ENCODE assay signal across 36 cellular contexts in genomic region chr7:98559219-98559618, GRCh38. TPM values are rescaled to one million over a fixed set of nuclear protein-coding genes. Genes with fewer than 3 reads are reported as not detected.
"Had no signal": no experiment of that assay in that cellular context is flagged by ENCODE, and none has a peak within 500 bp of the region (broad histone marks: within the 10 kb centered on the region; RNA-seq: fewer than 3 reads in every experiment).

No MANE protein-coding gene starts in this region.

- H3K27me3 ChIP-seq: cardiac muscle cell had no signal

- H3K4me3 Mint-ChIP-seq: activated CD4-positive, alpha-beta memory T cell treated with anti-CD3 and anti-CD28 coated beads, Interleukin-2, amount 10 ng/mL, durations not matched to agents 7 days and 5 days; activated CD4-positive, alpha-beta T cell treated with anti-CD3 and anti-CD28 coated beads for 36 hours; activated CD4-positive, alpha-beta T cell treated with anti-CD3 and anti-CD28 coated beads, Interleukin-2, amount 10 ng/mL, durations not matched to agents 7 days and 5 days; activated CD8-positive, alpha-beta memory T cell treated with anti-CD3 and anti-CD28 coated beads, Interleukin-2, amount 10 ng/mL, durations not matched to agents 7 days and 5 days; activated CD8-positive, alpha-beta T cell treated with anti-CD3 and anti-CD28 coated beads, Interleukin-2, amount 10 ng/mL, durations not matched to agents 7 days and 5 days; activated naive CD4-positive, alpha-beta T cell treated with anti-CD3 and anti-CD28 coated beads, Interleukin-2, amount 10 ng/mL, durations not matched to agents 7 days and 5 days; activated naive CD4-positive, alpha-beta T cell treated with anti-CD3 and anti-CD28 coated beads, Interleukin-2, amount 50 U/mL, for 24 hours; activated naive CD8-positive, alpha-beta T cell; activated naive CD8-positive, alpha-beta T cell treated with anti-CD3 and anti-CD28 coated beads, Interleukin-2, amount 10 ng/mL, durations not matched to agents 7 days and 5 days; activated naive CD8-positive, alpha-beta T cell treated with anti-CD3 and anti-CD28 coated beads, Interleukin-2, amount 50 U/mL, for 24 hours; activated T-cell treated with anti-CD3 and anti-CD28 coated beads, Interleukin-2, amount 50 U/mL, for 24 hours; brain; central memory CD8-positive, alpha-beta T cell; T-helper 1 cell treated with Interleukin-12 subunit alpha and Interleukin-12 subunit beta and Interleukin-4 antibody, amounts not matched to agents 30 μg/mL and 1 μg/mL, for 36 hours; T-helper 2 cell treated with Interferon-gamma antibody and Interleukin-4, amounts not matched to agents 5 μg/mL and 100 μg/mL, for 36 hours had no signal

- ATAC-seq: activated CD4-positive, alpha-beta T cell treated with anti-CD3 and anti-CD28 coated beads for 36 hours; activated CD4-positive, CD25-positive, alpha-beta regulatory T cell treated with anti-CD3 and anti-CD28 coated beads, Interleukin-2, amount 50 U/mL, for 24 hours; activated CD8-positive, alpha-beta memory T cell treated with anti-CD3 and anti-CD28 coated beads, Interleukin-2, amount 10 ng/mL, durations not matched to agents 7 days and 5 days; activated CD8-positive, alpha-beta T cell treated with anti-CD3 and anti-CD28 coated beads, Interleukin-2, amount 10 ng/mL, durations not matched to agents 7 days and 5 days; activated naive CD8-positive, alpha-beta T cell treated with anti-CD3 and anti-CD28 coated beads, Interleukin-2, amount 50 U/mL, for 24 hours had no signal

- FAIRE-seq: bronchial epithelial cell, TTC549 had no signal

- H3K27ac ChIP-seq: cardiac muscle cell, VCaP had no signal

- H3K4me1 Mint-ChIP-seq: activated CD4-positive, alpha-beta memory T cell treated with anti-CD3 and anti-CD28 coated beads, Interleukin-2, amount 10 ng/mL, durations not matched to agents 7 days and 5 days; activated CD4-positive, alpha-beta T cell treated with anti-CD3 and anti-CD28 coated beads for 36 hours; activated CD4-positive, alpha-beta T cell treated with anti-CD3 and anti-CD28 coated beads, Interleukin-2, amount 10 ng/mL, durations not matched to agents 7 days and 5 days; activated CD8-positive, alpha-beta memory T cell treated with anti-CD3 and anti-CD28 coated beads, Interleukin-2, amount 10 ng/mL, durations not matched to agents 7 days and 5 days; activated naive CD4-positive, alpha-beta T cell treated with anti-CD3 and anti-CD28 coated beads, Interleukin-2, amount 10 ng/mL, durations not matched to agents 7 days and 5 days; activated naive CD4-positive, alpha-beta T cell treated with anti-CD3 and anti-CD28 coated beads, Interleukin-2, amount 50 U/mL, for 24 hours; activated naive CD8-positive, alpha-beta T cell treated with anti-CD3 and anti-CD28 coated beads, Interleukin-2, amount 10 ng/mL, durations not matched to agents 7 days and 5 days; activated naive CD8-positive, alpha-beta T cell treated with anti-CD3 and anti-CD28 coated beads, Interleukin-2, amount 50 U/mL, for 24 hours; central memory CD8-positive, alpha-beta T cell had no signal

- H3K27ac Mint-ChIP-seq: activated CD4-positive, alpha-beta memory T cell treated with anti-CD3 and anti-CD28 coated beads, Interleukin-2, amount 10 ng/mL, durations not matched to agents 7 days and 5 days; activated CD4-positive, alpha-beta T cell treated with anti-CD3 and anti-CD28 coated beads for 36 hours; activated CD4-positive, alpha-beta T cell treated with anti-CD3 and anti-CD28 coated beads, Interleukin-2, amount 10 ng/mL, durations not matched to agents 7 days and 5 days; activated CD8-positive, alpha-beta memory T cell treated with anti-CD3 and anti-CD28 coated beads, Interleukin-2, amount 10 ng/mL, durations not matched to agents 7 days and 5 days; activated CD8-positive, alpha-beta T cell treated with anti-CD3 and anti-CD28 coated beads, Interleukin-2, amount 10 ng/mL, durations not matched to agents 7 days and 5 days; activated naive CD4-positive, alpha-beta T cell treated with anti-CD3 and anti-CD28 coated beads, Interleukin-2, amount 10 ng/mL, durations not matched to agents 7 days and 5 days; activated naive CD4-positive, alpha-beta T cell treated with anti-CD3 and anti-CD28 coated beads, Interleukin-2, amount 50 U/mL, for 24 hours; activated naive CD8-positive, alpha-beta T cell; activated naive CD8-positive, alpha-beta T cell treated with anti-CD3 and anti-CD28 coated beads, Interleukin-2, amount 10 ng/mL, durations not matched to agents 7 days and 5 days; activated naive CD8-positive, alpha-beta T cell treated with anti-CD3 and anti-CD28 coated beads, Interleukin-2, amount 50 U/mL, for 24 hours; activated T-cell treated with anti-CD3 and anti-CD28 coated beads, Interleukin-2, amount 50 U/mL, for 24 hours; activated T-helper 2 cell treated with anti-CD3 and anti-CD28 coated beads, Interferon-gamma antibody, Interleukin-2, Interleukin-4, amounts not matched to agents 10 μg/mL and 5 μg/mL and 100 μg/mL, durations not matched to agents 14 hours and 24 hours and 36 hours; brain; T-helper 1 cell treated with Interleukin-12 subunit alpha and Interleukin-12 subunit beta and Interleukin-4 antibody, amounts not matched to agents 30 μg/mL and 1 μg/mL, for 36 hours; T-helper 2 cell treated with Interferon-gamma antibody and Interleukin-4, amounts not matched to agents 5 μg/mL and 100 μg/mL, for 36 hours had no signal

- H3K36me3 Mint-ChIP-seq: activated CD8-positive, alpha-beta memory T cell treated with anti-CD3 and anti-CD28 coated beads, Interleukin-2, amount 10 ng/mL, durations not matched to agents 7 days and 5 days; activated naive CD4-positive, alpha-beta T cell treated with anti-CD3 and anti-CD28 coated beads, Interleukin-2, amount 10 ng/mL, durations not matched to agents 7 days and 5 days; activated naive CD4-positive, alpha-beta T cell treated with anti-CD3 and anti-CD28 coated beads, Interleukin-2, amount 50 U/mL, for 24 hours; activated naive CD8-positive, alpha-beta T cell; brain had no signal

- DNase-seq: activated CD4-positive, alpha-beta memory T cell treated with anti-CD3 and anti-CD28 coated beads, Interleukin-2, amount 10 ng/mL, durations not matched to agents 7 days and 5 days; activated CD4-positive, alpha-beta T cell treated with anti-CD3 and anti-CD28 coated beads for 1 hour; activated CD4-positive, alpha-beta T cell treated with anti-CD3 and anti-CD28 coated beads for 36 hours; activated CD4-positive, alpha-beta T cell treated with anti-CD3 and anti-CD28 coated beads for 48 hours; activated CD4-positive, alpha-beta T cell treated with anti-CD3 and anti-CD28 coated beads, Interleukin-2, amount 10 ng/mL, durations not matched to agents 7 days and 5 days; activated CD4-positive, alpha-beta T cell treated with anti-CD3 and anti-CD28 coated beads, Interleukin-2, amount 50 U/mL, for 48 hours; activated CD4-positive, CD25-positive, alpha-beta regulatory T cell; activated CD8-positive, alpha-beta memory T cell treated with anti-CD3 and anti-CD28 coated beads for 24 hours; activated CD8-positive, alpha-beta memory T cell treated with anti-CD3 and anti-CD28 coated beads, Interleukin-2, amount 10 ng/mL, durations not matched to agents 7 days and 5 days; activated CD8-positive, alpha-beta memory T cell treated with anti-CD3 and anti-CD28 coated beads, Interleukin-2, amount 50 U/mL, for 48 hours; activated CD8-positive, alpha-beta T cell treated with anti-CD3 and anti-CD28 coated beads, Interleukin-2, amount 10 ng/mL, durations not matched to agents 7 days and 5 days; activated effector memory CD4-positive, alpha-beta T cell treated with Interleukin-2 at 50 U/mL for 16 hours; activated gamma-delta T cell; activated naive CD4-positive, alpha-beta T cell treated with anti-CD3 and anti-CD28 coated beads, Interleukin-2, amount 10 ng/mL, durations not matched to agents 7 days and 5 days; activated naive CD4-positive, alpha-beta T cell treated with Interleukin-2 at 50 U/mL for 16 hours; activated naive CD8-positive, alpha-beta T cell treated with anti-CD3 and anti-CD28 coated beads, Interleukin-2, amount 10 ng/mL, durations not matched to agents 7 days and 5 days; activated naive CD8-positive, alpha-beta T cell treated with anti-CD3 and anti-CD28 coated beads, Interleukin-2, amount 50 U/mL, for 24 hours; activated T-cell treated with anti-CD3 and anti-CD28 coated beads, Interleukin-2, amount 50 U/mL, for 24 hours; activated T-cell treated with anti-CD3 and anti-CD28 coated beads, Interleukin-2, amount 50 U/mL, for 48 hours; caudate nucleus; cerebellar nuclear complex; T-helper 1 cell; T-helper 2 cell; T-helper 9 cell had no signal

- H3K36me3 ChIP-seq: cardiac muscle cell had no signal

- H3K9me3 Mint-ChIP-seq: activated naive CD8-positive, alpha-beta T cell treated with anti-CD3 and anti-CD28 coated beads, Interleukin-2, amount 10 ng/mL, durations not matched to agents 7 days and 5 days; central memory CD8-positive, alpha-beta T cell had no signal

- H3K4me3 ChIP-seq: cardiac muscle cell had no signal

- H3K27me3 Mint-ChIP-seq: activated CD4-positive, alpha-beta memory T cell treated with anti-CD3 and anti-CD28 coated beads, Interleukin-2, amount 10 ng/mL, durations not matched to agents 7 days and 5 days; activated CD4-positive, alpha-beta T cell treated with anti-CD3 and anti-CD28 coated beads, Interleukin-2, amount 10 ng/mL, durations not matched to agents 7 days and 5 days; activated CD8-positive, alpha-beta memory T cell treated with anti-CD3 and anti-CD28 coated beads, Interleukin-2, amount 10 ng/mL, durations not matched to agents 7 days and 5 days; activated naive CD4-positive, alpha-beta T cell treated with anti-CD3 and anti-CD28 coated beads, Interleukin-2, amount 10 ng/mL, durations not matched to agents 7 days and 5 days; activated naive CD8-positive, alpha-beta T cell treated with anti-CD3 and anti-CD28 coated beads, Interleukin-2, amount 10 ng/mL, durations not matched to agents 7 days and 5 days had no signal

RNA-seq across cellular contexts. Expression of gene NPTX2, which starts 57.9 kb away (rescaled TPM):
- total RNA-seq: activated CD4-positive, alpha-beta memory T cell treated with anti-CD3 and anti-CD28 coated beads, Interleukin-2, amount 10 ng/mL, durations not matched to agents 7 days and 5 days; activated CD4-positive, alpha-beta T cell treated with anti-CD3 and anti-CD28 coated beads for 36 hours; activated CD4-positive, alpha-beta T cell treated with anti-CD3 and anti-CD28 coated beads, Interleukin-2, amount 10 ng/mL, durations not matched to agents 7 days and 5 days; activated CD8-positive, alpha-beta memory T cell treated with anti-CD3 and anti-CD28 coated beads, Interleukin-2, amount 10 ng/mL, durations not matched to agents 7 days and 5 days; activated CD8-positive, alpha-beta T cell treated with anti-CD3 and anti-CD28 coated beads, Interleukin-2, amount 10 ng/mL, durations not matched to agents 7 days and 5 days; activated naive CD8-positive, alpha-beta T cell treated with anti-CD3 and anti-CD28 coated beads, Interleukin-2, amount 10 ng/mL, durations not matched to agents 7 days and 5 days; cardiac muscle cell had no signal
- polyA plus RNA-seq: cardiac muscle cell had no signal
